ENCODE assay signal across 36 cellular contexts in genomic region chr2:3873899-3874298, GRCh38.
"Had no signal": no experiment of that assay in that cellular context is flagged by ENCODE, and none has a peak within 500 bp of the region (broad histone marks: within the 10 kb centered on the region; RNA-seq: fewer than 3 reads in every experiment).

No MANE protein-coding gene starts in this region.

- H3K4me3 ChIP-seq: adrenal gland, body of pancreas, breast epithelium had no signal

- H3K36me3 ChIP-seq: adrenal gland, brain microvascular endothelial cell, breast epithelium had no signal

- ATAC-seq: activated CD8-positive, alpha-beta T cell treated with anti-CD3 and anti-CD28 coated beads for 36 hours; activated naive CD4-positive, alpha-beta T cell treated with anti-CD3 and anti-CD28 coated beads, Interleukin-2, amount 50 U/mL, for 72 hours; activated T-cell treated with anti-CD3 and anti-CD28 coated beads, Interleukin-2, amount 50 U/mL, for 4 hours; activated T-cell treated with anti-CD3 and anti-CD28 coated beads, Interleukin-2, amount 50 U/mL, for 72 hours; body of pancreas had no signal

- H3K27ac ChIP-seq: adrenal gland, body of pancreas, brain microvascular endothelial cell, breast epithelium, VCaP had no signal

- H3K27me3 Mint-ChIP-seq: activated B cell treated with CpG ODN at 0.5 μM for 24 hours; activated CD4-positive, alpha-beta memory T cell treated with anti-CD3 and anti-CD28 coated beads for 36 hours; activated CD4-positive, alpha-beta T cell treated with anti-CD3 and anti-CD28 coated beads, Interleukin-2, amount 10 ng/mL, durations not matched to agents 24 days and 14 days had no signal

- H3K4me1 Mint-ChIP-seq: activated B cell treated with CpG ODN at 0.5 μM for 24 hours; activated CD4-positive, alpha-beta T cell treated with anti-CD3 and anti-CD28 coated beads, Interleukin-2, amount 10 ng/mL, durations not matched to agents 24 days and 14 days; activated naive CD8-positive, alpha-beta T cell treated with anti-CD3 and anti-CD28 coated beads for 36 hours had no signal

- DNase-seq: activated B cell treated with CpG ODN at 0.5 μM for 24 hours; activated CD4-positive, alpha-beta memory T cell treated with anti-CD3 and anti-CD28 coated beads for 36 hours; activated CD4-positive, alpha-beta T cell treated with anti-CD3 and anti-CD28 coated beads for 4 hours; activated CD4-positive, alpha-beta T cell treated with anti-CD3 and anti-CD28 coated beads, Interleukin-2, amount 10 ng/mL, durations not matched to agents 24 days and 14 days; activated CD4-positive, alpha-beta T cell treated with anti-CD3 and anti-CD28 coated beads, Interleukin-2, amount 50 U/mL, for 1 hour; activated CD4-positive, alpha-beta T cell treated with anti-CD3 and anti-CD28 coated beads, Interleukin-2, amount 50 U/mL, for 4 hours; activated CD4-positive, CD25-positive, alpha-beta regulatory T cell treated with anti-CD3 and anti-CD28 coated beads, Interleukin-2, amount 50 U/mL, for 72 hours; activated CD8-positive, alpha-beta memory T cell treated with anti-CD3 and anti-CD28 coated beads, Interleukin-2, amount 50 U/mL, for 4 hours; activated CD8-positive, alpha-beta T cell treated with anti-CD3 and anti-CD28 coated beads for 36 hours; activated effector memory CD4-positive, alpha-beta T cell treated with Interleukin-2 at 50 U/mL for 16 hours; activated gamma-delta T cell; activated naive CD4-positive, alpha-beta T cell treated with anti-CD3 and anti-CD28 coated beads, Interleukin-2, amount 50 U/mL, for 16 hours; activated naive CD4-positive, alpha-beta T cell treated with Interleukin-2 at 50 U/mL for 16 hours; activated naive CD8-positive, alpha-beta T cell treated with anti-CD3 and anti-CD28 coated beads for 36 hours; activated T-cell treated with anti-CD3 and anti-CD28 coated beads for 4 hours; activated T-cell treated with anti-CD3 and anti-CD28 coated beads, Interleukin-2, amount 50 U/mL, for 1 hour; activated T-cell treated with anti-CD3 and anti-CD28 coated beads, Interleukin-2, amount 50 U/mL, for 4 hours; activated T-cell treated with anti-CD3 and anti-CD28 coated beads, Interleukin-2, amount 50 U/mL, for 72 hours; adrenal gland; amniotic stem cell; aorta; body of pancreas; brain microvascular endothelial cell; central memory CD4-positive, alpha-beta T cell; T-helper 1 cell; T-helper 2 cell; T-helper 9 cell had no signal

- H3K36me3 Mint-ChIP-seq: activated CD4-positive, alpha-beta memory T cell treated with anti-CD3 and anti-CD28 coated beads for 36 hours; activated naive CD4-positive, alpha-beta T cell treated with anti-CD3 and anti-CD28 coated beads, Interleukin-2, amount 50 U/mL, for 72 hours; activated naive CD8-positive, alpha-beta T cell treated with anti-CD3 and anti-CD28 coated beads for 36 hours had no signal

- H3K9me3 Mint-ChIP-seq: activated B cell treated with CpG ODN at 0.5 μM for 24 hours; activated CD4-positive, alpha-beta memory T cell treated with anti-CD3 and anti-CD28 coated beads for 36 hours; activated CD4-positive, alpha-beta T cell treated with anti-CD3 and anti-CD28 coated beads, Interleukin-2, amount 10 ng/mL, durations not matched to agents 24 days and 14 days; activated CD8-positive, alpha-beta T cell treated with anti-CD3 and anti-CD28 coated beads for 36 hours; activated naive CD4-positive, alpha-beta T cell treated with anti-CD3 and anti-CD28 coated beads, Interleukin-2, amount 50 U/mL, for 72 hours; activated naive CD8-positive, alpha-beta T cell treated with anti-CD3 and anti-CD28 coated beads for 36 hours; activated T-cell treated with anti-CD3 and anti-CD28 coated beads, Interleukin-2, amount 50 U/mL, for 4 hours; activated T-helper 1 cell treated with anti-CD3 and anti-CD28 coated beads, Interleukin-12 subunit alpha, Interleukin-12 subunit beta, Interleukin-2, Interleukin-4 antibody, amounts not matched to agents 30 ng/mL and 10 ng/mL and 1 ng/mL, durations not matched to agents 14 hours and 24 hours and 36 hours; activated T-helper 2 cell treated with anti-CD3 and anti-CD28 coated beads, Interferon-gamma antibody, Interleukin-2, Interleukin-4, amounts not matched to agents 10 μg/mL and 5 μg/mL and 100 μg/mL, durations not matched to agents 14 hours and 24 hours and 36 hours; T-helper 1 cell treated with Interleukin-12 subunit alpha and Interleukin-12 subunit beta and Interleukin-4 antibody, amounts not matched to agents 30 μg/mL and 1 μg/mL, for 36 hours; T-helper 2 cell treated with Interferon-gamma antibody and Interleukin-4, amounts not matched to agents 5 μg/mL and 100 μg/mL, for 36 hours had no signal

- H3K27ac Mint-ChIP-seq: activated B cell treated with CpG ODN at 0.5 μM for 24 hours; activated CD4-positive, alpha-beta memory T cell treated with anti-CD3 and anti-CD28 coated beads for 36 hours; activated CD4-positive, alpha-beta T cell treated with anti-CD3 and anti-CD28 coated beads, Interleukin-2, amount 10 ng/mL, durations not matched to agents 24 days and 14 days; activated CD8-positive, alpha-beta T cell treated with anti-CD3 and anti-CD28 coated beads for 36 hours; activated naive CD4-positive, alpha-beta T cell treated with anti-CD3 and anti-CD28 coated beads, Interleukin-2, amount 50 U/mL, for 72 hours; activated naive CD8-positive, alpha-beta T cell treated with anti-CD3 and anti-CD28 coated beads for 36 hours; activated T-cell treated with anti-CD3 and anti-CD28 coated beads, Interleukin-2, amount 50 U/mL, for 72 hours; activated T-helper 1 cell treated with anti-CD3 and anti-CD28 coated beads, Interleukin-12 subunit alpha, Interleukin-12 subunit beta, Interleukin-2, Interleukin-4 antibody, amounts not matched to agents 30 ng/mL and 10 ng/mL and 1 ng/mL, durations not matched to agents 14 hours and 24 hours and 36 hours; activated T-helper 2 cell treated with anti-CD3 and anti-CD28 coated beads, Interferon-gamma antibody, Interleukin-2, Interleukin-4, amounts not matched to agents 10 μg/mL and 5 μg/mL and 100 μg/mL, durations not matched to agents 14 hours and 24 hours and 36 hours; T-helper 1 cell treated with Interleukin-12 subunit alpha and Interleukin-12 subunit beta and Interleukin-4 antibody, amounts not matched to agents 30 μg/mL and 1 μg/mL, for 36 hours; T-helper 2 cell treated with Interferon-gamma antibody and Interleukin-4, amounts not matched to agents 5 μg/mL and 100 μg/mL, for 36 hours had no signal

- H3K9me3 ChIP-seq: adrenal gland, body of pancreas, breast epithelium had no signal

- H3K27me3 ChIP-seq: adrenal gland, body of pancreas, brain microvascular endothelial cell had no signal

- H3K4me1 ChIP-seq: adrenal gland, body of pancreas, breast epithelium had no signal

- FAIRE-seq: astrocyte, TTC549 had no signal

- H3K4me3 Mint-ChIP-seq: activated B cell treated with CpG ODN at 0.5 μM for 24 hours; activated CD4-positive, alpha-beta memory T cell treated with anti-CD3 and anti-CD28 coated beads for 36 hours; activated CD4-positive, alpha-beta T cell treated with anti-CD3 and anti-CD28 coated beads, Interleukin-2, amount 10 ng/mL, durations not matched to agents 24 days and 14 days; activated CD8-positive, alpha-beta T cell treated with anti-CD3 and anti-CD28 coated beads for 36 hours; activated naive CD8-positive, alpha-beta T cell treated with anti-CD3 and anti-CD28 coated beads for 36 hours; activated T-cell treated with anti-CD3 and anti-CD28 coated beads, Interleukin-2, amount 50 U/mL, for 4 hours; activated T-cell treated with anti-CD3 and anti-CD28 coated beads, Interleukin-2, amount 50 U/mL, for 72 hours; activated T-helper 1 cell treated with anti-CD3 and anti-CD28 coated beads, Interleukin-12 subunit alpha, Interleukin-12 subunit beta, Interleukin-2, Interleukin-4 antibody, amounts not matched to agents 30 ng/mL and 10 ng/mL and 1 ng/mL, durations not matched to agents 14 hours and 24 hours and 36 hours; T-helper 1 cell treated with Interleukin-12 subunit alpha and Interleukin-12 subunit beta and Interleukin-4 antibody, amounts not matched to agents 30 μg/mL and 1 μg/mL, for 36 hours; T-helper 2 cell treated with Interferon-gamma antibody and Interleukin-4, amounts not matched to agents 5 μg/mL and 100 μg/mL, for 36 hours had no signal
